In the genomic region with DNA sequence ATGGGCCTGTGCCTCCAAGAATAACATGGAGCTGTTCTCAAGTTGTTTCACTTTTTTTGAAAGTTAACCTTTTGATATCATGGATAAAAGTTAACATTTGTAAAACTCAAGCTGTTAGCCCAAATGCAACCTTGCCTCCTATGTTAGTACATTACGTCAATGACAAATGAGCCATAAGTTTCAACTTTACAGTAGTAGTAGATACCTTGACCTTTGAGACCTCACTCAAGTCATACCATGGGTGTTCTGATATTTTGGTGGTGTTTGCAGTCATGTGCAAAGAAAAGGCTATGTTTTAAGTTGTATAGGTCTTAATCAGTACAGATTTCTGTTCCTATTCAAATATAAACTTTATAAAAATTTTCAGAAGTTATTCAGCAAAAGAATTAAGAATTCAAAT, we compare ENCODE assay signal across 27 cellular contexts.
DNase-seq lines count a peak whose midpoint lies in the region; ATAC-seq, FAIRE-seq and TF ChIP-seq lines count a peak whose summit lies in the region.
"Had no signal": no experiment of that assay in that cellular context is flagged by ENCODE, and none has a peak within 500 bp of the region (broad histone marks: within the 10 kb centered on the region; RNA-seq: fewer than 3 reads in every experiment).

No MANE protein-coding gene starts in this region.

- CTCF ChIA-PET in HepG2 (lab: Yijun Ruan, JAX; ENCODE audit: low intra/inter-chr PET ratio, low total read pairs), result no interaction called here
- CTCF ChIA-PET in PC-9 (lab: Charles Lee), result no interaction called here

- in situ Hi-C loops in HepG2 (cut with HindIII; ENCODE audit: extremely low pct_ligation_motif_present, low pct_unique_long_range_greater_than_20kb), result loop anchor here (25.0 kb wide), 1 partner anchor 529 kb away; a partner anchor contains a TSS

- H3K27ac Mint-ChIP-seq in chondrocyte (ENCODE audit: unreplicated experiment), result peak overlapping the region; percentile 22
- H3K27ac Mint-ChIP-seq: B cell; CD4-positive, alpha-beta T cell; CD8-positive, alpha-beta T cell had no signal

- H3K4me1 Mint-ChIP-seq in chondrocyte (ENCODE audit: low read depth), result peaks cover 59% of the 10 kb centered on the region
- H3K4me1 Mint-ChIP-seq: B cell had no signal

- H3K36me3 Mint-ChIP-seq in chondrocyte (ENCODE audit: low read depth), result peaks cover 3% of the 10 kb centered on the region
- H3K36me3 Mint-ChIP-seq: CD8-positive, alpha-beta T cell had no signal

- H3K9me3 ChIP-seq in HepG2 (ENCODE audit: low read length), result peaks cover 15% of the 10 kb centered on the region; the same call in 1 of the 2 replicates
- H3K9me3 ChIP-seq in right lobe of liver, result no peaks in the 10 kb centered on the region
- no peaks in the 10 kb centered on the region for H3K9me3 ChIP-seq in smooth muscle cell (replicated peaks; ENCODE audit: low read depth)
- no peaks in the 10 kb centered on the region for H3K9me3 ChIP-seq in PC-9 (ENCODE audit: insufficient read depth, low read depth)
- H3K9me3 ChIP-seq: A549; BLaER1 treated with 17β-estradiol and CSF1 and Interleukin-3, amounts not matched to agents 10 nM and 100 nM had no signal

- no peak for FAIRE-seq in HepG2 (lab: Jason Lieb, UNC)
- FAIRE-seq: A549, GM12878, GM12892, GM18507, GM19239 had no signal

- TF ChIP-seq EP300 in HepG2 (IDR thresholded peaks at IDR 0.05; ENCODE audit: low read depth in 2 of 2, low read length in 2 of 2) (no peak), HepG2 (CRISPR knock-in tag; IDR thresholded peaks at IDR 0.05; ENCODE audit: borderline replicate concordance) (no peak)

- H3K36me3 ChIP-seq in HepG2 (replicated peaks in 1 of 2; ENCODE audit: control insufficient read depth in 1 of 2, insufficient read depth in 2 of 2, low read length in 2 of 2) (no peaks in the 10 kb centered on the region), right lobe of liver (no peaks in the 10 kb centered on the region), smooth muscle cell (ENCODE audit: low read depth) (no peaks in the 10 kb centered on the region), PC-9 (ENCODE audit: low read depth) (no peaks in the 10 kb centered on the region)
- H3K36me3 ChIP-seq: BLaER1 treated with 17β-estradiol and CSF1 and Interleukin-3, amounts not matched to agents 10 nM and 100 nM had no signal

- no TSS peak for BruUV-seq in HepG2 (replicated peaks; lab: Mats Ljungman, UMichigan)
- BruUV-seq in PC-9 (replicated peaks; lab: Mats Ljungman, UMichigan), result no TSS peak

- H4K20me1 ChIP-seq in HepG2 (ENCODE audit: insufficient read depth, low read length) (no peaks in the 10 kb centered on the region), smooth muscle cell (ENCODE audit: low read depth) (no peaks in the 10 kb centered on the region), PC-9 (ENCODE audit: insufficient read depth) (no peaks in the 10 kb centered on the region)
- H4K20me1 ChIP-seq: BLaER1 treated with 17β-estradiol and CSF1 and Interleukin-3, amounts not matched to agents 10 nM and 100 nM had no signal

- POLR2A ChIA-PET in HepG2 (lab: Yijun Ruan, JAX), result interaction anchor here (2.9 kb wide), 1 partner anchor 517 kb away, joined by 17 read pairs; no protein-coding TSS in a partner anchor
- POLR2A ChIA-PET in PC-9 (lab: Charles Lee; ENCODE audit: unreplicated experiment), result no interaction called here

- H3K27me3 Mint-ChIP-seq in chondrocyte (ENCODE audit: low read depth), result no peaks in the 10 kb centered on the region
- H3K27me3 Mint-ChIP-seq: B cell; CD4-positive, alpha-beta T cell had no signal

- H3K4me2 ChIP-seq in HepG2 (ENCODE audit: low read depth, low read length) (peak overlapping the region; percentile 13; the same call in 1 of the 2 replicates), smooth muscle cell (no peak overlapping the region), PC-9 (no peak overlapping the region)
- H3K4me2 ChIP-seq: A549; BLaER1 treated with 17β-estradiol and CSF1 and Interleukin-3, amounts not matched to agents 10 nM and 100 nM had no signal

- TF ChIP-seq RAD21 in HepG2 (CRISPR knock-in tag; IDR thresholded peaks at IDR 0.05), result no peak

- no peak for TF ChIP-seq POLR2A in HepG2 (IDR thresholded peaks at IDR 0.05; ENCODE audit: insufficient read depth in 1 of 2, low read depth in 2 of 2, low read length in 2 of 2)
- TF ChIP-seq POLR2A in right lobe of liver (IDR thresholded peaks at IDR 0.05), result no peak

- H3K4me1 ChIP-seq in HepG2 (ENCODE audit: insufficient read depth, low read length), result peaks cover 41% of the 10 kb centered on the region
- peaks cover 0 to 25% (median 7%) of the 10 kb centered on the region in 4 donors for H3K4me1 ChIP-seq in right lobe of liver
- H3K4me1 ChIP-seq in smooth muscle cell (ENCODE audit: low read depth), result peaks cover 41% of the 10 kb centered on the region
- H3K4me1 ChIP-seq in PC-9 (replicated peaks; ENCODE audit: insufficient read depth), result no peaks in the 10 kb centered on the region
- H3K4me1 ChIP-seq: BLaER1 treated with 17β-estradiol and CSF1 and Interleukin-3, amounts not matched to agents 10 nM and 100 nM had no signal

- no peaks in the 10 kb centered on the region for H3K27me3 ChIP-seq in HepG2 (ENCODE audit: control insufficient read depth in 1 of 2, insufficient read depth in 2 of 2, low read length in 2 of 2)
- H3K27me3 ChIP-seq in right lobe of liver, result no peaks in the 10 kb centered on the region
- no peaks in the 10 kb centered on the region for H3K27me3 ChIP-seq in smooth muscle cell (ENCODE audit: low read depth)
- H3K27me3 ChIP-seq in PC-9 (ENCODE audit: insufficient read depth, low read depth), result no peaks in the 10 kb centered on the region
- H3K27me3 ChIP-seq: BLaER1 treated with 17β-estradiol and CSF1 and Interleukin-3, amounts not matched to agents 10 nM and 100 nM had no signal

- H3K4me3 ChIP-seq in HepG2 (replicated peaks in 1 of 3; ENCODE audit: insufficient read depth in 1 of 3, low read depth in 2 of 3, low read length in 3 of 3) (no peak overlapping the region), right lobe of liver (no peak overlapping the region), smooth muscle cell (no peak overlapping the region), PC-9 (no peak overlapping the region)
- H3K4me3 ChIP-seq: A549; BLaER1 treated with 17β-estradiol and CSF1 and Interleukin-3, amounts not matched to agents 10 nM and 100 nM; GM12878 had no signal

- intact Hi-C loops in HepG2 (cut with micrococcal nuclease; ENCODE audit: unreplicated experiment) (loop anchor here (2.0 kb wide), 1 partner anchor 517 kb away; no protein-coding TSS in a partner anchor), right lobe of liver (cut with DNase I) (no loop called here), PC-9 (cut with micrococcal nuclease; ENCODE audit: unreplicated experiment) (no loop called here)

- H3K27ac ChIP-seq in HepG2 (ENCODE audit: extremely low read length, insufficient read depth, low read length), result peak overlapping the region; percentile 98
- H3K27ac ChIP-seq in right lobe of liver, result no peak overlapping the region
- peak overlapping the region; percentile 10 for H3K27ac ChIP-seq in smooth muscle cell (ENCODE audit: low read depth)
- no peak overlapping the region for H3K27ac ChIP-seq in PC-9
- H3K27ac ChIP-seq: 22Rv1; A549; BLaER1 treated with 17β-estradiol and CSF1 and Interleukin-3, amounts not matched to agents 10 nM and 100 nM; C4-2B had no signal

- 58% methylated on average over 1 of the region's 1 CpG for WGBS in HepG2 (ENCODE audit: low lambda C conversion rate)
- 86% methylated on average over 1 of the region's 1 CpG for WGBS in right lobe of liver (ENCODE audit: insufficient coverage, low coverage, low lambda C conversion rate, missing lambda C conversion rate)
- WGBS in smooth muscle cell (ENCODE audit: low lambda C conversion rate), result 97% methylated on average over 1 of the region's 1 CpG

- peaks cover 4% of the 10 kb centered on the region for H3K9me3 Mint-ChIP-seq in chondrocyte (ENCODE audit: low read depth)
- H3K9me3 Mint-ChIP-seq: CD4-positive, alpha-beta T cell; CD8-positive, alpha-beta T cell had no signal

- DNase-seq in HepG2 (ENCODE audit: low spot score), result peak; percentile 27
- no peak for DNase-seq in right lobe of liver
- DNase-seq in chondrocyte (ENCODE audit: low spot score), result no peak
- no peak for DNase-seq in smooth muscle cell (lab: John Stamatoyannopoulos, UW; ENCODE audit: unreplicated experiment)
- no peak for DNase-seq in NCI-H526 (lab: John Stamatoyannopoulos, UW)
- DNase-seq in PC-9, result no peak
- no peak for DNase-seq in NCI-H2196 treated with DMSO at 0.1 percent for 48 hours (lab: John Stamatoyannopoulos, UW; ENCODE audit: unreplicated experiment)
- DNase-seq: AML-193; Calu3; CD4-positive, alpha-beta T cell; CD8-positive, alpha-beta T cell; DMS 273 treated with DMSO at 0.1 percent for 48 hours; DMS153; DMS53; DMS79; DND-41; EL; GDM1 had no signal

- H3K79me2 ChIP-seq in HepG2 (ENCODE audit: insufficient read depth, low read length), result no peaks in the 10 kb centered on the region
- no peaks in the 10 kb centered on the region for H3K79me2 ChIP-seq in smooth muscle cell (ENCODE audit: low read depth)
- H3K79me2 ChIP-seq in PC-9 (ENCODE audit: low read depth), result no peaks in the 10 kb centered on the region

- TF ChIP-seq CTCF in HepG2 (CRISPR knock-in tag; IDR thresholded peaks at IDR 0.05) (no peak), right lobe of liver (IDR thresholded peaks at IDR 0.05) (no peak), chondrocyte (IDR thresholded peaks at IDR 0.05) (no peak), smooth muscle cell (IDR thresholded peaks at IDR 0.05; ENCODE audit: borderline replicate concordance, insufficient read depth, poor library complexity, severe bottlenecking) (no peak), PC-9 (conservative IDR thresholded peaks at IDR 0.05) (no peak)

- no peak for ATAC-seq in HepG2
- no peak for ATAC-seq in right lobe of liver
- ATAC-seq: A549; CD8-positive, alpha-beta T cell; GM12878 had no signal

- no peak overlapping the region for H3K4me3 Mint-ChIP-seq in chondrocyte (ENCODE audit: unreplicated experiment)
- H3K4me3 Mint-ChIP-seq: B cell; CD4-positive, alpha-beta T cell; CD8-positive, alpha-beta T cell had no signal

- H2AFZ ChIP-seq in HepG2 (ENCODE audit: low read length), result no peak overlapping the region
- H2AFZ ChIP-seq in smooth muscle cell (ENCODE audit: low read depth), result no peak overlapping the region
- no peak overlapping the region for H2AFZ ChIP-seq in PC-9

- H3K9me2 ChIP-seq in PC-9 (ENCODE audit: insufficient read depth), result no peaks in the 10 kb centered on the region

- H3F3A ChIP-seq in smooth muscle cell (ENCODE audit: low read depth), result peaks cover 32% of the 10 kb centered on the region
- no peaks in the 10 kb centered on the region for H3F3A ChIP-seq in PC-9 (ENCODE audit: insufficient read depth, low read depth)

- H3K9ac ChIP-seq in HepG2 (ENCODE audit: insufficient read depth, low read depth, low read length) (no peak overlapping the region), smooth muscle cell (ENCODE audit: low read depth) (no peak overlapping the region)
- H3K9ac ChIP-seq: BLaER1 treated with 17β-estradiol and CSF1 and Interleukin-3, amounts not matched to agents 10 nM and 100 nM had no signal

Comparison
In these comparisons a context has a peak if more than half of its experiments do, and no peak if none do; other contexts are left out.
1. H3K27ac ChIP-seq: peak in HepG2 (single experiment) and smooth muscle cell (single experiment); none in right lobe of liver (0 of 3) and PC-9 (single experiment).